ENCODE assay signal across 11 cellular contexts in genomic region chr7:73939528-73939927, GRCh38.
"Had no signal": no experiment of that assay in that cellular context is flagged by ENCODE, and none has a peak within 500 bp of the region (broad histone marks: within the 10 kb centered on the region; RNA-seq: fewer than 3 reads in every experiment).

No MANE protein-coding gene starts in this region.

- H3K36me3 ChIP-seq: HAP-1 had no signal

- ATAC-seq: GM23338, HCT116 had no signal

- H3K9me3 ChIP-seq: HAP-1 had no signal

- H3K4me1 ChIP-seq: HAP-1 had no signal

- H2AFZ ChIP-seq: GM23248, GM23338 had no signal

- FAIRE-seq: H1, H54 had no signal

- H3K9ac ChIP-seq: GM23248 had no signal

- H3K4me3 ChIP-seq: GM23248, GM23338, HAP-1 had no signal

- H3K4me2 ChIP-seq: GM23338 had no signal

- DNase-seq: GM23248, GOT3, H7, H9, HCEC 1CT, HFFc6 had no signal

- H3K27ac ChIP-seq: GM23248 had no signal
